19 cellular contexts compared by ENCODE assay signal in the genomic region with DNA sequence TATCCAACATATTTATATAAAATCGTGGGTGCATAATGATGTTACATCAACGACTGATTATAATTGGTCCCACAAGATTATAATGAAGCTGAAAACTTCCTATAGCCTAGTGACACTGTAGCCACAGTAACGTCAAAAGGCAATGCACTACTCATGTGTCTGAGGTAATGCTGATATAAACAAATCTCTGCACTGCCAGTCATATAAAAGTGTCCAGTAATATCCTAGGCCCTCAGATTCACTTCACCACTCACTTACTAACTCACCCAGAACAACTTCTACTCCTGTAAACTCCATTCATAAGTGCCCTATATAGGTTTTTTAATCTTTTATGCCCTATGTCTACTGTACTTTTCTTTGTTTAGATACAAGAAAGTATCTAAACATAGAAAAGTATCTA. TPM values are rescaled to one million over a fixed set of nuclear protein-coding genes. Genes with fewer than 3 reads are reported as not detected.
A peak's percentile ranks its signal among the peaks of the same experiment; 100 is the strongest.
DNase-seq lines count a peak whose midpoint lies in the region; ATAC-seq and TF ChIP-seq lines count a peak whose summit lies in the region.
"Had no signal": no experiment of that assay in that cellular context is flagged by ENCODE, and none has a peak within 500 bp of the region (broad histone marks: within the 10 kb centered on the region; RNA-seq: fewer than 3 reads in every experiment).

No MANE protein-coding gene starts in this region.

- POLR2A ChIA-PET in activated CD4-positive, alpha-beta T cell treated with anti-CD3 and anti-CD28 coated beads for 36 hours (lab: Charles Lee): no interaction called here
- POLR2A ChIA-PET in IMR-90 (lab: Charles Lee; ENCODE audit: unreplicated experiment): no interaction called here

- no peak overlapping the region for H4K91ac ChIP-seq in IMR-90 (ENCODE audit: insufficient read depth, low read depth, low read length)

- H4K20me1 ChIP-seq in IMR-90 (ENCODE audit: insufficient read depth, low read length): peaks cover 23% of the 10 kb centered on the region; the same call in 1 of the 2 replicates

- H3K9me3 ChIP-seq in left ventricle myocardium inferior (replicated peaks) (peaks cover 3% of the 10 kb centered on the region), IMR-90 (ENCODE audit: control insufficient read depth, insufficient read depth, low read length) (no peaks in the 10 kb centered on the region)

- no peak overlapping the region for H2BK5ac ChIP-seq in IMR-90 (ENCODE audit: low read depth, low read length, poor library complexity, severe bottlenecking)

- no peak overlapping the region for H3K14ac ChIP-seq in IMR-90 (replicated peaks; ENCODE audit: low read depth, low read length)

- TF ChIP-seq CTCF in left ventricle myocardium inferior (IDR thresholded peaks at IDR 0.05; ENCODE audit: borderline replicate concordance) (no peak), IMR-90 (conservative IDR thresholded peaks at IDR 0.05; ENCODE audit: low read depth, low read length) (no peak)

- no peak overlapping the region for H3K4ac ChIP-seq in IMR-90 (ENCODE audit: low read depth, low read length)

- peaks cover 13 to 65% of the 10 kb centered on the region in 2 experiments for H3K79me1 ChIP-seq in IMR-90 (ENCODE audit: low read depth in 1 of 2, low read length in 2 of 2)

- no peak overlapping the region for H2AK5ac ChIP-seq in IMR-90 (ENCODE audit: low read depth, low read length)

- H3K18ac ChIP-seq in IMR-90 (ENCODE audit: low read depth, low read length): no peak overlapping the region

- no TSS peak for BruUV-seq in IMR-90 (replicated peaks; lab: Mats Ljungman, UMichigan)

- no peaks in the 10 kb centered on the region for H3K27me3 Mint-ChIP-seq in activated CD4-positive, alpha-beta T cell treated with anti-CD3 and anti-CD28 coated beads for 36 hours
- H3K27me3 Mint-ChIP-seq: CD8-positive, alpha-beta memory T cell had no signal

- peaks cover 15% of the 10 kb centered on the region for H3K9me1 ChIP-seq in IMR-90 (ENCODE audit: insufficient read depth, low read length)

- no peak for TF ChIP-seq RAD21 in IMR-90 (IDR thresholded peaks at IDR 0.05; ENCODE audit: low read length)

- intact Hi-C loops in activated CD4-positive, alpha-beta T cell treated with anti-CD3 and anti-CD28 coated beads for 36 hours (cut with DNase I, micrococcal nuclease): no loop called here
- intact Hi-C loops in left ventricle myocardium superior (cut with micrococcal nuclease): no loop called here
- intact Hi-C loops in left ventricle myocardium inferior (cut with micrococcal nuclease): no loop called here
- intact Hi-C loops in IMR-90 (cut with micrococcal nuclease): no loop called here

- no peak overlapping the region for H4K5ac ChIP-seq in IMR-90 (ENCODE audit: low read depth, low read length)

- H3K27ac Mint-ChIP-seq in activated CD4-positive, alpha-beta T cell treated with anti-CD3 and anti-CD28 coated beads for 36 hours: no peak overlapping the region
- H3K27ac Mint-ChIP-seq: CD8-positive, alpha-beta memory T cell; HFFc6 had no signal

- WGBS in IMR-90 (ENCODE audit: extremely low coverage in 2 of 2, insufficient read length in 1 of 2), 2 experiments: no CpG with 5 or more reads among the region's 3 CpGs

- H3K4me1 ChIP-seq in left ventricle myocardium inferior (peaks cover 48% of the 10 kb centered on the region), IMR-90 (ENCODE audit: control insufficient read depth, insufficient read depth, low read length) (peaks cover 3% of the 10 kb centered on the region; the same call in 1 of the 2 replicates)
- H3K4me1 ChIP-seq: BLaER1 had no signal

- no peak overlapping the region for H4K8ac ChIP-seq in IMR-90 (ENCODE audit: low read depth in 2 of 2, low read length in 2 of 2)

- H3K27me3 ChIP-seq in left ventricle myocardium inferior (ENCODE audit: low read depth) (no peaks in the 10 kb centered on the region), IMR-90 (ENCODE audit: control insufficient read depth, insufficient read depth, low read length) (no peaks in the 10 kb centered on the region)
- H3K27me3 ChIP-seq: BLaER1 had no signal

- H3K4me3 ChIP-seq in left ventricle myocardium inferior (no peak overlapping the region), IMR-90 (ENCODE audit: insufficient read depth, low read depth, low read length) (no peak overlapping the region)
- H3K4me3 ChIP-seq: BLaER1 had no signal

- CTCF ChIA-PET in activated CD4-positive, alpha-beta T cell treated with anti-CD3 and anti-CD28 coated beads for 36 hours (lab: Charles Lee): no interaction called here
- CTCF ChIA-PET in IMR-90 (lab: Yijun Ruan, JAX): no interaction called here

- no peak overlapping the region for H2BK20ac ChIP-seq in IMR-90 (ENCODE audit: low read depth, low read length)

- H2AFZ ChIP-seq in IMR-90 (replicated peaks; ENCODE audit: low read length, poor library complexity): no peak overlapping the region

- no peak overlapping the region for H3K23ac ChIP-seq in IMR-90 (ENCODE audit: low read depth, low read length)

- H3K9me3 Mint-ChIP-seq in activated CD4-positive, alpha-beta T cell treated with anti-CD3 and anti-CD28 coated beads for 36 hours (ENCODE audit: low read depth): peaks cover 3% of the 10 kb centered on the region
- H3K9me3 Mint-ChIP-seq: CD8-positive, alpha-beta memory T cell had no signal

- no peak for DNase-seq in activated CD4-positive, alpha-beta T cell treated with anti-CD3 and anti-CD28 coated beads for 36 hours
- no peak for DNase-seq in activated CD4-positive, alpha-beta T cell treated with anti-CD3 and anti-CD28 coated beads for 1 hour
- no peak for DNase-seq in left ventricle myocardium superior
- DNase-seq in left ventricle myocardium inferior: no peak
- peak; percentile 18 for DNase-seq in IMR-90
- no peak for DNase-seq in NCI-H69 (lab: John Stamatoyannopoulos, UW)
- no peak for DNase-seq in pons (ENCODE audit: low spot score)
- DNase-seq: 8988T; CD8-positive, alpha-beta memory T cell; COR-L47; DMS79 treated with DMSO at 0.1 percent for 48 hours; GF-D8; GOT3; H7; HFFc6 had no signal

- no peak overlapping the region for H2AK9ac ChIP-seq in IMR-90 (replicated peaks; ENCODE audit: low read depth, low read length, poor library complexity)

- no peak overlapping the region for H3K27ac ChIP-seq in left ventricle myocardium inferior (replicated peaks)
- no peak overlapping the region for H3K27ac ChIP-seq in IMR-90 (ENCODE audit: insufficient read depth, low read length)
- H3K27ac ChIP-seq: BLaER1, HL-60 had no signal

- peak; percentile 26 for ATAC-seq in activated CD4-positive, alpha-beta T cell treated with anti-CD3 and anti-CD28 coated beads for 36 hours
- ATAC-seq in left ventricle myocardium superior (peak; percentile 63), IMR-90 (ENCODE audit: low read depth) (peak; percentile 21; the same call in 1 of the 2 replicates)
- ATAC-seq: HCT116 had no signal

- H2BK15ac ChIP-seq in IMR-90 (ENCODE audit: low read depth, low read length): no peak overlapping the region

- peaks cover 18% of the 10 kb centered on the region for H3K36me3 Mint-ChIP-seq in activated CD4-positive, alpha-beta T cell treated with anti-CD3 and anti-CD28 coated beads for 36 hours (ENCODE audit: low read depth)

- dilution Hi-C loops in IMR-90 (cut with HindIII; ENCODE audit: low sequenced_read_pairs, unreplicated experiment): no loop called here

- H3K36me3 ChIP-seq in left ventricle myocardium inferior: no peaks in the 10 kb centered on the region
- no peaks in the 10 kb centered on the region for H3K36me3 ChIP-seq in IMR-90 (ENCODE audit: control insufficient read depth, insufficient read depth, low read length)

- peaks cover 38% of the 10 kb centered on the region for H3K4me1 Mint-ChIP-seq in activated CD4-positive, alpha-beta T cell treated with anti-CD3 and anti-CD28 coated beads for 36 hours

- TF ChIP-seq POLR2A in IMR-90 (IDR thresholded peaks at IDR 0.05; ENCODE audit: low read depth, low read length): no peak

- H2BK120ac ChIP-seq in IMR-90 (ENCODE audit: low read depth, low read length): no peak overlapping the region

- no peak overlapping the region for H3K56ac ChIP-seq in IMR-90 (ENCODE audit: extremely low read depth, insufficient read depth, low read length)

- H3K9ac ChIP-seq in IMR-90 (ENCODE audit: low read depth, low read length): no peak overlapping the region
- H3K9ac ChIP-seq: BLaER1 had no signal

- H3K4me3 Mint-ChIP-seq in activated CD4-positive, alpha-beta T cell treated with anti-CD3 and anti-CD28 coated beads for 36 hours: no peak overlapping the region
- H3K4me3 Mint-ChIP-seq: CD14-positive monocyte; CD8-positive, alpha-beta memory T cell; HFFc6 had no signal

- H3K4me2 ChIP-seq in IMR-90 (ENCODE audit: low read depth, low read length): no peak overlapping the region
- H3K4me2 ChIP-seq: BLaER1 had no signal

- in situ Hi-C loops in IMR-90 (cut with MboI; ENCODE audit: low sequenced_read_pairs): no loop called here

TF ChIP-seq in IMR-90, 13 proteins besides CTCF, POLR2A, EP300 and RAD21 (continues in another document):
- TF ChIP-seq BHLHE40 (IDR thresholded peaks at IDR 0.05; ENCODE audit: low read depth, low read length) (no peak), CHD1 (IDR thresholded peaks at IDR 0.05; ENCODE audit: low read depth, low read length) (no peak), MXI1 (IDR thresholded peaks at IDR 0.05; ENCODE audit: borderline replicate concordance, low read depth, low read length) (no peak), MAZ (IDR thresholded peaks at IDR 0.05; ENCODE audit: borderline replicate concordance, low read depth, low read length) (no peak), RFX5 (IDR thresholded peaks at IDR 0.05; ENCODE audit: low read depth, low read length) (no peak), SMC3 (IDR thresholded peaks at IDR 0.05; ENCODE audit: low read depth, low read length) (no peak)
- TF ChIP-seq, protein P1, sequence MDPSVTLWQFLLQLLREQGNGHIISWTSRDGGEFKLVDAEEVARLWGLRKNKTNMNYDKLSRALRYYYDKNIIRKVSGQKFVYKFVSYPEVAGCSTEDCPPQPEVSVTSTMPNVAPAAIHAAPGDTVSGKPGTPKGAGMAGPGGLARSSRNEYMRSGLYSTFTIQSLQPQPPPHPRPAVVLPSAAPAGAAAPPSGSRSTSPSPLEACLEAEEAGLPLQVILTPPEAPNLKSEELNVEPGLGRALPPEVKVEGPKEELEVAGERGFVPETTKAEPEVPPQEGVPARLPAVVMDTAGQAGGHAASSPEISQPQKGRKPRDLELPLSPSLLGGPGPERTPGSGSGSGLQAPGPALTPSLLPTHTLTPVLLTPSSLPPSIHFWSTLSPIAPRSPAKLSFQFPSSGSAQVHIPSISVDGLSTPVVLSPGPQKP (IDR thresholded peaks at IDR 0.05; ENCODE audit: borderline replicate concordance, low read depth, low read length): no peak

RNA-seq across cellular contexts. Expression of a gene that starts 18.8 kb away (rescaled TPM):
- 10 to 100 TPM; 67.9 to 69.8 TPM for total RNA-seq in activated CD4-positive, alpha-beta T cell treated with anti-CD3 and anti-CD28 coated beads for 36 hours
- total RNA-seq in left ventricle myocardium superior (40.2 TPM), left ventricle myocardium inferior (33.2 TPM), IMR-90 (2012; rRNA removed) (77.4 and 82.2 TPM in 2 replicates)
- 7.7 and 9.9 TPM in 2 replicates for polyA plus RNA-seq in IMR-90 (2012; rRNA removed)
- polyA plus RNA-seq in IMR-90 (2012; cell fraction: cytosol; rRNA removed): 2.1 TPM in 2 replicates
- 4.4 and 32.2 TPM in 2 replicates for polyA plus RNA-seq in IMR-90 (2012; cell fraction: nucleus; rRNA removed; ENCODE audit: low replicate concordance)
